Comparison of ENCODE assay signal across 1 cellular context in the genomic region with DNA sequence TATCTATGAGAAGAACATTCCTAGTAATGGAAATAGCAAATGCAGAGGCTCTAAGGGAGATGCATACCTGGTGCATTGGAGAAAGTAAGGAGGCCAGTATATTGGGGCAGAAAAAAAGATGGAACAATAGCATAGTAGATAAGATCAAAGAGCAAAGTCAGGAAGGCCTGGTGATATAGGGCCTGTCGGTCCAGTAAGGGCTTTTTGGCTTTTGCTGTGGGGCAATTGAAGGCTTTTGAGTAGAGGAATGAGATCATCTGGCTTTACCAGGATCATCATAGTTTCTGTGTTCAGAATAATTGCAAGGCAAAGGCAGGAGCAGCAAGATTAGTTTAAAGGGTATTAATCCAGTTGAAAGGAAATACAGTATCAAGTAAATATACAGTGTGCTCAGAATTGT.
TF ChIP-seq lines count a peak whose summit lies in the region.

No MANE protein-coding gene starts in this region.

TF ChIP-seq in endothelial cell of umbilical vein, 7 proteins besides CTCF, POLR2A, EP300 and RAD21 (continued from another document):
- TF ChIP-seq MYC (IDR thresholded peaks at IDR 0.05; ENCODE audit: low read depth, low read length), result no peak
- TF ChIP-seq POLR2AphosphoS5 (IDR thresholded peaks at IDR 0.05; ENCODE audit: insufficient read depth, low read depth, low read length), result no peak
- TF ChIP-seq EZH2 (IDR thresholded peaks at IDR 0.05; ENCODE audit: borderline replicate concordance, low read depth, low read length, severe bottlenecking), result no peak
- TF ChIP-seq FOS (IDR thresholded peaks at IDR 0.05; ENCODE audit: borderline replicate concordance, insufficient read depth, low read length), result no peak
- TF ChIP-seq, protein P1, sequence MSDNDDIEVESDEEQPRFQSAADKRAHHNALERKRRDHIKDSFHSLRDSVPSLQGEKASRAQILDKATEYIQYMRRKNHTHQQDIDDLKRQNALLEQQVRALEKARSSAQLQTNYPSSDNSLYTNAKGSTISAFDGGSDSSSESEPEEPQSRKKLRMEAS (IDR thresholded peaks at IDR 0.05; ENCODE audit: insufficient read depth, insufficient read length), result no peak
